Comparison of ENCODE assay signal across 1 cellular context in genomic region chr1:201329286-201329685, GRCh38.
TF ChIP-seq lines count a peak whose summit lies in the region.

No MANE protein-coding gene starts in this region.

TF ChIP-seq in IMR-90, 13 proteins besides CTCF, POLR2A, EP300 and RAD21:
- TF ChIP-seq CEBPB (IDR thresholded peaks at IDR 0.05; ENCODE audit: low read depth, low read length) (no peak), SMC3 (IDR thresholded peaks at IDR 0.05; ENCODE audit: low read depth, low read length) (no peak), RFX5 (IDR thresholded peaks at IDR 0.05; ENCODE audit: low read depth, low read length) (no peak), MXI1 (IDR thresholded peaks at IDR 0.05; ENCODE audit: borderline replicate concordance, low read depth, low read length) (no peak), MAFK (IDR thresholded peaks at IDR 0.05; ENCODE audit: low read depth, low read length) (no peak), BHLHE40 (IDR thresholded peaks at IDR 0.05; ENCODE audit: low read depth, low read length) (no peak), CHD1 (IDR thresholded peaks at IDR 0.05; ENCODE audit: low read depth, low read length) (no peak), RCOR1 (IDR thresholded peaks at IDR 0.05; ENCODE audit: insufficient replicate concordance, low read length) (no peak), FOS (IDR thresholded peaks at IDR 0.05; ENCODE audit: low read depth, low read length) (no peak; the same call in 1 of the 2 replicates), MAZ (IDR thresholded peaks at IDR 0.05; ENCODE audit: borderline replicate concordance, low read depth, low read length) (no peak), NFE2L2 (IDR thresholded peaks at IDR 0.05; ENCODE audit: low read depth, low read length) (no peak)
- TF ChIP-seq, protein P1, sequence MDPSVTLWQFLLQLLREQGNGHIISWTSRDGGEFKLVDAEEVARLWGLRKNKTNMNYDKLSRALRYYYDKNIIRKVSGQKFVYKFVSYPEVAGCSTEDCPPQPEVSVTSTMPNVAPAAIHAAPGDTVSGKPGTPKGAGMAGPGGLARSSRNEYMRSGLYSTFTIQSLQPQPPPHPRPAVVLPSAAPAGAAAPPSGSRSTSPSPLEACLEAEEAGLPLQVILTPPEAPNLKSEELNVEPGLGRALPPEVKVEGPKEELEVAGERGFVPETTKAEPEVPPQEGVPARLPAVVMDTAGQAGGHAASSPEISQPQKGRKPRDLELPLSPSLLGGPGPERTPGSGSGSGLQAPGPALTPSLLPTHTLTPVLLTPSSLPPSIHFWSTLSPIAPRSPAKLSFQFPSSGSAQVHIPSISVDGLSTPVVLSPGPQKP (IDR thresholded peaks at IDR 0.05; ENCODE audit: borderline replicate concordance, low read depth, low read length) = no peak
- TF ChIP-seq, protein P2, sequence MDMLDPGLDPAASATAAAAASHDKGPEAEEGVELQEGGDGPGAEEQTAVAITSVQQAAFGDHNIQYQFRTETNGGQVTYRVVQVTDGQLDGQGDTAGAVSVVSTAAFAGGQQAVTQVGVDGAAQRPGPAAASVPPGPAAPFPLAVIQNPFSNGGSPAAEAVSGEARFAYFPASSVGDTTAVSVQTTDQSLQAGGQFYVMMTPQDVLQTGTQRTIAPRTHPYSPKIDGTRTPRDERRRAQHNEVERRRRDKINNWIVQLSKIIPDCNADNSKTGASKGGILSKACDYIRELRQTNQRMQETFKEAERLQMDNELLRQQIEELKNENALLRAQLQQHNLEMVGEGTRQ (IDR thresholded peaks at IDR 0.05; ENCODE audit: low read depth, low read length) = no peak
